Comparison of ENCODE assay signal across 8 cellular contexts in genomic region chr19:48836089-48837017, GRCh38. TPM values are rescaled to one million over a fixed set of nuclear protein-coding genes. Genes with fewer than 3 reads are reported as not detected.
DNase-seq lines count a peak whose midpoint lies in the region; ATAC-seq and TF ChIP-seq lines count a peak whose summit lies in the region.

Gene HSD17B14, minus strand, starts transcription at chr19:48836491. Its CDS starts 80 bp downstream, at chr19:48836411.

- H3K4me2 ChIP-seq in hepatocyte, result peak within 1 kb of the TSS; percentile 76

- peak within 1 kb of the TSS; percentile 85 to 93 (median 88) for H3K27ac Mint-ChIP-seq in IgD-negative memory B cell

- DNase-seq in ELR (ENCODE audit: low read depth) (peak; percentile 30), adrenal gland (peak in 6 of 7 donors; percentile 46 to 69 (median 58)), hepatocyte (ENCODE audit: low spot score) (peak; percentile 78), skeletal muscle cell (ENCODE audit: low read depth) (no peak)
- no peak for DNase-seq in stimulated activated CD8-positive, alpha-beta memory T cell treated with anti-CD3 and anti-CD28 coated beads, Interleukin-4, amount 100 ng/mL, for 48 hours

- 4 to 14% (median 10%) methylated on average over 28 to 35 of the region's 35 CpGs for whole genome bisulfite sequencing in adrenal gland, 4 donors
- WGBS in hepatocyte (ENCODE audit: low lambda C conversion rate, missing lambda C conversion rate), result 10% methylated on average over 20 of the region's 35 CpGs

- peaks cover 11 to 19% (median 12%) of the 10 kb centered on the region in 3 donors for H3K4me1 Mint-ChIP-seq in IgD-negative memory B cell

- no peak for ATAC-seq in GM18868 (IDR thresholded peaks at IDR 0.05; ENCODE audit: unreplicated experiment)
- no peak for ATAC-seq in GM21381 (IDR thresholded peaks at IDR 0.05; ENCODE audit: unreplicated experiment)

- intact Hi-C loops in adrenal gland (cut with DNase I), result loop anchor here in 1 of 2 donors (5.0 kb wide), 1 partner anchor 131 kb away; the partner anchor contains the start of gene FTL

- TF ChIP-seq CTCF in adrenal gland (IDR thresholded peaks at IDR 0.05), result peak in 2 of 6 experiments; percentile 10 to 36
- no peak for TF ChIP-seq CTCF in hepatocyte (IDR thresholded peaks at IDR 0.05; ENCODE audit: poor library complexity)

- no peaks in the 10 kb centered on the region for H3K9me3 ChIP-seq in adrenal gland (replicated peaks in 1 of 3)
- H3K9me3 ChIP-seq in hepatocyte (ENCODE audit: low read depth), result no peaks in the 10 kb centered on the region

- H3K27ac ChIP-seq in adrenal gland (peak within 1 kb of the TSS; percentile 46 to 91 (median 85)), hepatocyte (peak within 1 kb of the TSS; percentile 97)

- H3K36me3 ChIP-seq in adrenal gland (replicated peaks in 1 of 2), result peaks cover 0 to 13% of the 10 kb centered on the region in 2 donors
- H3K36me3 ChIP-seq in hepatocyte (replicated peaks; ENCODE audit: insufficient read depth, low read depth), result no peaks in the 10 kb centered on the region

- peak within 1 kb of the TSS; percentile 81 to 96 (median 88) for H3K4me3 Mint-ChIP-seq in IgD-negative memory B cell

- H3K36me3 Mint-ChIP-seq in IgD-negative memory B cell, result no peaks in the 10 kb centered on the region

- H3K79me2 ChIP-seq in hepatocyte, result peaks cover 7% of the 10 kb centered on the region

- H3K27me3 ChIP-seq in adrenal gland, result no peaks in the 10 kb centered on the region
- H3K27me3 ChIP-seq in hepatocyte, result no peaks in the 10 kb centered on the region

- no peaks in the 10 kb centered on the region for H3K9me2 ChIP-seq in hepatocyte (replicated peaks; ENCODE audit: insufficient read depth)

- no peaks in the 10 kb centered on the region for H3K9me3 Mint-ChIP-seq in IgD-negative memory B cell

- TF ChIP-seq POLR2A in adrenal gland (IDR thresholded peaks at IDR 0.05), result no peak

- H3K27me3 Mint-ChIP-seq in IgD-negative memory B cell, result peaks cover 1% of the 10 kb centered on the region

- H3K4me3 ChIP-seq in adrenal gland (peak within 1 kb of the TSS in 3 of 4 donors; percentile 62 to 67 (median 65)), hepatocyte (peak within 1 kb of the TSS; percentile 34), skeletal muscle cell (ENCODE audit: low read depth, low read length) (peak within 1 kb of the TSS; percentile 37)

- peak within 1 kb of the TSS; percentile 67 for H2AFZ ChIP-seq in hepatocyte

- H4K20me1 ChIP-seq in hepatocyte (ENCODE audit: insufficient read depth, poor library complexity, severe bottlenecking), result no peaks in the 10 kb centered on the region

- peaks cover 4 to 7% of the 10 kb centered on the region in 2 donors for H3K4me1 ChIP-seq in adrenal gland (replicated peaks in 1 of 2)
- H3K4me1 ChIP-seq in hepatocyte (ENCODE audit: insufficient read depth), result no peaks in the 10 kb centered on the region

RNA-seq across cellular contexts. Expression of gene HSD17B14, which starts in this region (rescaled TPM):
- 1.2 TPM for polyA plus RNA-seq in IgD-negative memory B cell
- total RNA-seq in adrenal gland, result 10 to 100 TPM; 33.0 to 63.0 (median 40.6) TPM
- 100 to 1,000 TPM in 2 of 3 donors, 1 to 10 TPM in 1; 7.4 to 178 (median 135) TPM for polyA plus RNA-seq in adrenal gland
- total RNA-seq in hepatocyte, result 64.1 and 67.6 TPM in 2 replicates
- 91.9 and 107 TPM in 2 replicates for polyA plus RNA-seq in hepatocyte

Comparison
In these comparisons a context has a peak if more than half of its experiments do, and no peak if none do; other contexts are left out.
1. DNase-seq: peak in ELR (single experiment), adrenal gland (6 of 7) and hepatocyte (single experiment); none in skeletal muscle cell (single experiment) and stimulated activated CD8-positive, alpha-beta memory T cell treated with anti-CD3 and anti-CD28 coated beads, Interleukin-4, amount 100 ng/mL, for 48 hours (single experiment).
2. Peak in every context shown above with its lines, with median percentiles within 50 percentile points of each other: H3K4me3 ChIP-seq.